8 cellular contexts compared by ENCODE assay signal in genomic region chr2:161136696-161137324, GRCh38. TPM values are rescaled to one million over a fixed set of nuclear protein-coding genes. Genes with fewer than 3 reads are reported as not detected.
DNase-seq lines count a peak whose midpoint lies in the region; ATAC-seq, FAIRE-seq and TF ChIP-seq lines count a peak whose summit lies in the region.

No MANE protein-coding gene starts in this region.

- peaks cover 9% of the 10 kb centered on the region for H3K36me3 Mint-ChIP-seq in T-helper 2 cell treated with Interferon-gamma antibody and Interleukin-4, amounts not matched to agents 5 μg/mL and 100 μg/mL, for 36 hours (ENCODE audit: low read depth)

- H3K4me3 ChIP-seq in gastroesophageal sphincter (peak overlapping the region; percentile 24 to 30), skeletal muscle tissue (ENCODE audit: low read length in 3 of 3) (peak overlapping the region in 2 of 3 donors; percentile 22 to 59)

- 23 to 28% methylated on average over 4 of the region's 4 CpGs for WGBS in gastroesophageal sphincter (ENCODE audit: low coverage in 1 of 2), 2 donors

- H3K9me3 ChIP-seq in gastroesophageal sphincter (no peaks in the 10 kb centered on the region), skeletal muscle tissue (ENCODE audit: control insufficient read depth in 3 of 3, low read length in 3 of 3) (no peaks in the 10 kb centered on the region)

- H3K4me1 Mint-ChIP-seq in T-helper 2 cell treated with Interferon-gamma antibody and Interleukin-4, amounts not matched to agents 5 μg/mL and 100 μg/mL, for 36 hours (ENCODE audit: low read depth): peaks cover 45% of the 10 kb centered on the region

- no peak for TF ChIP-seq CTCF in gastroesophageal sphincter (IDR thresholded peaks at IDR 0.05)

- peak overlapping the region; percentile 89 for H3K4me3 Mint-ChIP-seq in T-helper 2 cell treated with Interferon-gamma antibody and Interleukin-4, amounts not matched to agents 5 μg/mL and 100 μg/mL, for 36 hours

- TF ChIP-seq EP300 in gastroesophageal sphincter (IDR thresholded peaks at IDR 0.05): no peak

- ATAC-seq in GM19023 (IDR thresholded peaks at IDR 0.05; ENCODE audit: unreplicated experiment): peak; percentile 84
- ATAC-seq in HG03135 (IDR thresholded peaks at IDR 0.05; ENCODE audit: unreplicated experiment): peak; percentile 75
- ATAC-seq in gastroesophageal sphincter: peak; percentile 74

- H3K4me1 ChIP-seq in gastroesophageal sphincter: peaks cover 0 to 42% (median 0%) of the 10 kb centered on the region in 3 donors
- peaks cover 0 to 18% (median 8%) of the 10 kb centered on the region in 3 donors for H3K4me1 ChIP-seq in skeletal muscle tissue (ENCODE audit: control insufficient read depth in 3 of 3, insufficient read depth in 3 of 3, low read length in 3 of 3)

- DNase-seq in CD1c-positive myeloid dendritic cell (ENCODE audit: extremely low spot score): peak; percentile 95
- peak; percentile 53 for DNase-seq in T-helper 2 cell treated with Interferon-gamma antibody and Interleukin-4, amounts not matched to agents 5 μg/mL and 100 μg/mL, for 36 hours (ENCODE audit: low spot score)
- no peak for DNase-seq in DMS153 (lab: John Stamatoyannopoulos, UW)
- no peak for DNase-seq in frontal cortex (ENCODE audit: low spot score in 2 of 2)

- no peaks in the 10 kb centered on the region for H3K36me3 ChIP-seq in gastroesophageal sphincter
- no peaks in the 10 kb centered on the region for H3K36me3 ChIP-seq in skeletal muscle tissue (ENCODE audit: control insufficient read depth in 3 of 3, insufficient read depth in 3 of 3, low read length in 3 of 3)

- no peaks in the 10 kb centered on the region for H3K27me3 Mint-ChIP-seq in T-helper 2 cell treated with Interferon-gamma antibody and Interleukin-4, amounts not matched to agents 5 μg/mL and 100 μg/mL, for 36 hours (ENCODE audit: low read depth)

- TF ChIP-seq POLR2A in gastroesophageal sphincter (IDR thresholded peaks at IDR 0.05): peak in 1 of 2 donors; percentile 18

- peak overlapping the region; percentile 81 for H3K27ac Mint-ChIP-seq in T-helper 2 cell treated with Interferon-gamma antibody and Interleukin-4, amounts not matched to agents 5 μg/mL and 100 μg/mL, for 36 hours

- peak overlapping the region in 1 of 3 donors; percentile 24 for H3K9ac ChIP-seq in skeletal muscle tissue (ENCODE audit: low read depth in 1 of 3, low read length in 3 of 3)

- peak overlapping the region in 3 of 4 donors; percentile 39 to 56 (median 54) for H3K27ac ChIP-seq in gastroesophageal sphincter
- H3K27ac ChIP-seq in skeletal muscle tissue (ENCODE audit: low read depth, low read length): peak overlapping the region; percentile 67

- peaks cover 9% of the 10 kb centered on the region for H3K9me3 Mint-ChIP-seq in T-helper 2 cell treated with Interferon-gamma antibody and Interleukin-4, amounts not matched to agents 5 μg/mL and 100 μg/mL, for 36 hours

- FAIRE-seq in frontal cortex (lab: Jason Lieb, UNC): no peak

- H3K27me3 ChIP-seq in gastroesophageal sphincter (no peaks in the 10 kb centered on the region), skeletal muscle tissue (ENCODE audit: control insufficient read depth in 3 of 3, insufficient read depth in 3 of 3, low read length in 3 of 3) (no peaks in the 10 kb centered on the region)

RNA-seq across cellular contexts. Expression of gene TANK, which starts 23.4 kb away (rescaled TPM):
- 10 to 100 TPM; 48.3 to 88.2 (median 75.6) TPM for total RNA-seq in gastroesophageal sphincter
- total RNA-seq in skeletal muscle tissue: 41.8 TPM
- total RNA-seq in frontal cortex: 66.9 TPM

Comparison
In these comparisons a context has a peak if more than half of its experiments do, and no peak if none do; other contexts are left out.
1. DNase-seq: peak in CD1c-positive myeloid dendritic cell (single experiment) and T-helper 2 cell treated with Interferon-gamma antibody and Interleukin-4, amounts not matched to agents 5 μg/mL and 100 μg/mL, for 36 hours (single experiment); none in DMS153 (single experiment) and frontal cortex (0 of 2).
2. Peak in every context shown above with its lines, with median percentiles within 50 percentile points of each other: ATAC-seq.